ENCODE assay signal across 12 cellular contexts in genomic region chr22:45534339-45535192, GRCh38. TPM values are rescaled to one million over a fixed set of nuclear protein-coding genes. Genes with fewer than 3 reads are reported as not detected.
A peak's percentile ranks its signal among the peaks of the same experiment; 100 is the strongest.
DNase-seq lines count a peak whose midpoint lies in the region; ATAC-seq and TF ChIP-seq lines count a peak whose summit lies in the region.
"Had no signal": no experiment of that assay in that cellular context is flagged by ENCODE, and none has a peak within 500 bp of the region (broad histone marks: within the 10 kb centered on the region; RNA-seq: fewer than 3 reads in every experiment).

No MANE protein-coding gene starts in this region.

- peaks cover 94% of the 10 kb centered on the region for H3K27me3 ChIP-seq in MM.1S (replicated peaks; ENCODE audit: insufficient read depth, low read length)

- H3K4me2 ChIP-seq in MM.1S (ENCODE audit: low read depth, low read length), result no peak overlapping the region
- H3K4me2 ChIP-seq: BLaER1 treated with 17β-estradiol and CSF1 and Interleukin-3, amounts not matched to agents 10 nM and 100 nM had no signal

- H3K4me1 ChIP-seq in MM.1S (ENCODE audit: low read length), result no peaks in the 10 kb centered on the region

- H3K9me2 ChIP-seq in MM.1S (replicated peaks; ENCODE audit: insufficient read depth, low read length), result no peaks in the 10 kb centered on the region

- no peaks in the 10 kb centered on the region for H3F3A ChIP-seq in MM.1S (ENCODE audit: insufficient read depth, low read length)

- H3K36me3 ChIP-seq in MM.1S (replicated peaks; ENCODE audit: insufficient read depth, low read length), result no peaks in the 10 kb centered on the region
- H3K36me3 ChIP-seq: tibial nerve had no signal

- DNase-seq in DMS 273 (lab: John Stamatoyannopoulos, UW; ENCODE audit: unreplicated experiment), result peak; percentile 93
- DNase-seq in NCI-H1417 treated with DMSO at 0.1 percent for 48 hours (lab: John Stamatoyannopoulos, UW), result peak; percentile 35
- DNase-seq in cerebellar cortex (ENCODE audit: low spot score), result peak; percentile 74
- DNase-seq in omental fat pad (ENCODE audit: low spot score), result no peak
- no peak for DNase-seq in NCI-H146 treated with DMSO at 0.1 percent for 48 hours (lab: John Stamatoyannopoulos, UW; ENCODE audit: unreplicated experiment)
- no peak for DNase-seq in MM.1S
- DNase-seq in ecto neural progenitor cell (ENCODE audit: low spot score), result no peak
- no peak for DNase-seq in NCI-H526 (lab: John Stamatoyannopoulos, UW)
- DNase-seq: activated T-cell treated with anti-CD3 and anti-CD28 coated beads, Interleukin-2, amount 50 U/mL, for 24 hours; NCI-H187 treated with DMSO at 0.1 percent for 48 hours had no signal

- H3K79me2 ChIP-seq in MM.1S (ENCODE audit: low read length), result no peaks in the 10 kb centered on the region

- H3K4me3 ChIP-seq in MM.1S (ENCODE audit: low read length), result no peak overlapping the region
- H3K4me3 ChIP-seq: BLaER1 treated with 17β-estradiol and CSF1 and Interleukin-3, amounts not matched to agents 10 nM and 100 nM; tibial nerve had no signal

- TF ChIP-seq CTCF in omental fat pad (IDR thresholded peaks at IDR 0.05), result no peak
- TF ChIP-seq CTCF in MM.1S (IDR thresholded peaks at IDR 0.05; ENCODE audit: low read length), result no peak

- no peak overlapping the region for H2AFZ ChIP-seq in MM.1S (ENCODE audit: low read length)

- peak; percentile 57 for ATAC-seq in omental fat pad (ENCODE audit: low FRiP score)

- H3K9ac ChIP-seq in MM.1S (ENCODE audit: low read length), result no peak overlapping the region
- H3K9ac ChIP-seq: BLaER1 treated with 17β-estradiol and CSF1 and Interleukin-3, amounts not matched to agents 10 nM and 100 nM had no signal

- no peak overlapping the region for H3K27ac ChIP-seq in MM.1S (ENCODE audit: low read length)
- H3K27ac ChIP-seq: BLaER1 treated with 17β-estradiol and CSF1 and Interleukin-3, amounts not matched to agents 10 nM and 100 nM; tibial nerve had no signal

- no peaks in the 10 kb centered on the region for H3K9me3 ChIP-seq in MM.1S (replicated peaks; ENCODE audit: insufficient read depth, low read length)
- H3K9me3 ChIP-seq: BLaER1 treated with 17β-estradiol and CSF1 and Interleukin-3, amounts not matched to agents 10 nM and 100 nM; tibial nerve had no signal

- H4K20me1 ChIP-seq in MM.1S (ENCODE audit: insufficient read depth, low read length), result no peaks in the 10 kb centered on the region

RNA-seq across cellular contexts. Expression of gene FBLN1, which starts 31.9 kb away (rescaled TPM):
- 100 to 1,000 TPM; 131 to 349 (median 293) TPM for total RNA-seq in omental fat pad

Comparison
In these comparisons a context has a peak if more than half of its experiments do, and no peak if none do; other contexts are left out.
1. DNase-seq: peak in DMS 273 (single experiment), NCI-H1417 treated with DMSO at 0.1 percent for 48 hours (single experiment) and cerebellar cortex (single experiment); none in omental fat pad (single experiment), NCI-H146 treated with DMSO at 0.1 percent for 48 hours (single experiment), MM.1S (single experiment), ecto neural progenitor cell (single experiment) and NCI-H526 (0 of 2).